Comparison of ENCODE assay signal across 2 cellular contexts in genomic region chr1:110873856-110874255, GRCh38.
TF ChIP-seq lines count a peak whose summit lies in the region.

No MANE protein-coding gene starts in this region.

TF ChIP-seq in liver, 16 proteins besides CTCF, POLR2A, EP300 and RAD21:
- TF ChIP-seq RXRA (IDR thresholded peaks at IDR 0.05) = no peak

TF ChIP-seq in HepG2, 621 proteins besides CTCF, POLR2A, EP300 and RAD21:
- TF ChIP-seq ZNF337 (CRISPR knock-in tag; IDR thresholded peaks at IDR 0.05; ENCODE audit: borderline replicate concordance, low read depth) (no peak), ZNF790 (CRISPR knock-in tag; IDR thresholded peaks at IDR 0.05; ENCODE audit: borderline replicate concordance) (no peak), ZMYM2 (CRISPR knock-in tag; IDR thresholded peaks at IDR 0.05) (no peak), ZNF34 (CRISPR knock-in tag; IDR thresholded peaks at IDR 0.05; ENCODE audit: borderline replicate concordance) (no peak), ZNF557 (CRISPR knock-in tag; IDR thresholded peaks at IDR 0.05) (no peak), ZNF280D (CRISPR knock-in tag; IDR thresholded peaks at IDR 0.05) (no peak), ZNF724P (CRISPR knock-in tag; IDR thresholded peaks at IDR 0.05; ENCODE audit: borderline replicate concordance) (no peak), ELF3 (CRISPR knock-in tag; IDR thresholded peaks at IDR 0.05) (no peak), TCF12 (IDR thresholded peaks at IDR 0.05) (no peak), TCF12 (CRISPR knock-in tag; IDR thresholded peaks at IDR 0.05) (no peak), NFIC (IDR thresholded peaks at IDR 0.05; ENCODE audit: low read length) (no peak), NFE2L2 (IDR thresholded peaks at IDR 0.05; ENCODE audit: low read length) (no peak), RARG (CRISPR knock-in tag; IDR thresholded peaks at IDR 0.05; ENCODE audit: low read depth) (no peak), ARNT2 (CRISPR knock-in tag; IDR thresholded peaks at IDR 0.05; ENCODE audit: low read depth) (no peak), IRF2 (CRISPR knock-in tag; IDR thresholded peaks at IDR 0.05) (no peak), BCLAF1 (IDR thresholded peaks at IDR 0.05) (no peak), MED13 (CRISPR knock-in tag; IDR thresholded peaks at IDR 0.05) (no peak), CREB3 (CRISPR knock-in tag; IDR thresholded peaks at IDR 0.05) (no peak)
